ENCODE assay signal across 32 cellular contexts in the genomic region with DNA sequence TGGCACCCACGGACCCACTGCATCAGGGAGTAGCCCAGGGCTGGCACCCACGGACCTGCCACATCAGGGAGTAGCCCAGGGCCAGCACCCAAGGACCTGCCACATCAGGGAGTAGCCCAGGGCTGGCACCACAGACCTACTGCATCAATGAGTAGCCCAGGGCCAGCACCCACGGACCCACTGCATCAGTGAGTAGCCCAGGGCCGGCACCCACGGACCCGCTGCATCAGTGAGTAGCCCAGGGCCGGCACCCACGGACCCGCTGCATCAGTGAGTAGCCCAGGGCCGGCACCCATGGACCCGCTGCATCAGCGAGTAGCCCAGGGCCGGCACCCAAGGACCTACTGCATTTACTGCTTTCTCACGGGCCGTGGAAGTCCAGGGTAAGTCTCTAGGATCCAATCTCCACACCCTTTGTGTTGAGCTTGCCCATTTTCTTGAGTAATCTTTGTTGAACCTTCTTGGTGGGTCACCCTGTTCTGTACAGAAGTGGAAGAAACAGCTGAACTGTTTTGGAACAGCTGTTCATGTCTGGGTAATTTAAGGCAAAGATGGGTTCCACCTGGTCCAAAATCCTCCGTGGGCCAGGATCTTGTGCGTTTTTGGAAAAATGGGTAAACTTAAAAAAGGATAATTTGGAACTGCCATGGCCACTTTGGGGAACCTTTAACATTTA.
DNase-seq lines count a peak whose midpoint lies in the region; ATAC-seq and TF ChIP-seq lines count a peak whose summit lies in the region.
"Had no signal": no experiment of that assay in that cellular context is flagged by ENCODE, and none has a peak within 500 bp of the region (broad histone marks: within the 10 kb centered on the region; RNA-seq: fewer than 3 reads in every experiment).

No MANE protein-coding gene starts in this region.

- CTCF ChIA-PET in activated CD8-positive, alpha-beta memory T cell treated with anti-CD3 and anti-CD28 coated beads, Interleukin-2, amount 10 ng/mL, durations not matched to agents 7 days and 5 days (lab: Charles Lee) = no interaction called here

- H3K4me3 Mint-ChIP-seq in activated CD8-positive, alpha-beta memory T cell treated with anti-CD3 and anti-CD28 coated beads, Interleukin-2, amount 10 ng/mL, durations not matched to agents 7 days and 5 days = no peak overlapping the region
- H3K4me3 Mint-ChIP-seq: activated CD8-positive, alpha-beta T cell treated with anti-CD3 and anti-CD28 coated beads, Interleukin-2, amount 10 ng/mL, durations not matched to agents 7 days and 5 days; activated naive CD8-positive, alpha-beta T cell treated with anti-CD3 and anti-CD28 coated beads, Interleukin-2, amount 10 ng/mL, durations not matched to agents 7 days and 5 days; mesothelial cell of epicardium; naive B cell; stimulated activated memory B cell treated with anti-CD40 and anti-IgM and Interleukin-4, amounts not matched to agents 10 μg/mL and 1 μg/mL and 100 μg/mL, for 72 hours had no signal

- no peak overlapping the region for H3K4me3 ChIP-seq in mucosa of descending colon
- H3K4me3 ChIP-seq in foreskin fibroblast (ENCODE audit: low read depth in 1 of 2, low read length in 2 of 2) = no peak overlapping the region
- no peak overlapping the region for H3K4me3 ChIP-seq in gastrocnemius medialis
- H3K4me3 ChIP-seq: ascending aorta, cardiac muscle cell, psoas muscle, uterus had no signal

- no peak overlapping the region for H3K27ac ChIP-seq in gastrocnemius medialis
- H3K27ac ChIP-seq: ascending aorta, cardiac muscle cell, neutrophil, psoas muscle had no signal

- no peaks in the 10 kb centered on the region for H3K9me3 Mint-ChIP-seq in activated CD8-positive, alpha-beta memory T cell treated with anti-CD3 and anti-CD28 coated beads, Interleukin-2, amount 10 ng/mL, durations not matched to agents 7 days and 5 days (ENCODE audit: low read depth)
- H3K9me3 Mint-ChIP-seq: stimulated activated memory B cell treated with anti-CD40 and anti-IgM and Interleukin-4, amounts not matched to agents 10 μg/mL and 1 μg/mL and 100 μg/mL, for 72 hours had no signal

- no peaks in the 10 kb centered on the region for H3K27me3 ChIP-seq in gastrocnemius medialis
- H3K27me3 ChIP-seq: ascending aorta, cardiac muscle cell, uterus had no signal

- TF ChIP-seq CTCF in mucosa of descending colon (IDR thresholded peaks at IDR 0.05) (no peak), foreskin fibroblast (IDR thresholded peaks at IDR 0.05; ENCODE audit: low read depth, low read length) (no peak), gastrocnemius medialis (IDR thresholded peaks at IDR 0.05 in 4 of 5, conservative IDR thresholded peaks at IDR 0.05 in 1 of 5) (no peak)

- intact Hi-C loops in left cardiac atrium (cut with DNase I) = no loop called here
- intact Hi-C loops in mucosa of descending colon (cut with DNase I, micrococcal nuclease) = no loop called here
- intact Hi-C loops in gastrocnemius medialis (cut with DNase I; ENCODE audit: low total_unique reads) = no loop called here

- DNase-seq in activated CD8-positive, alpha-beta memory T cell treated with anti-CD3 and anti-CD28 coated beads, Interleukin-2, amount 50 U/mL, for 48 hours = peak; percentile 38
- no peak for DNase-seq in activated CD8-positive, alpha-beta memory T cell treated with anti-CD3 and anti-CD28 coated beads, Interleukin-2, amount 10 ng/mL, durations not matched to agents 7 days and 5 days
- no peak for DNase-seq in left cardiac atrium
- no peak for DNase-seq in mucosa of descending colon
- DNase-seq in ureter (ENCODE audit: low spot score) = peak; percentile 30
- DNase-seq in foreskin fibroblast = no peak
- DNase-seq in 8988T = no peak
- DNase-seq in gastrocnemius medialis = no peak
- DNase-seq: activated CD4-positive, alpha-beta T cell treated with anti-CD3 and anti-CD28 coated beads for 1 hour; activated CD8-positive, alpha-beta T cell treated with anti-CD3 and anti-CD28 coated beads, Interleukin-2, amount 10 ng/mL, durations not matched to agents 7 days and 5 days; activated gamma-delta T cell treated with Interleukin-2 at 50 U/mL for 16 hours; activated naive CD8-positive, alpha-beta T cell treated with anti-CD3 and anti-CD28 coated beads, Interleukin-2, amount 10 ng/mL, durations not matched to agents 7 days and 5 days; activated T-cell treated with anti-CD3 and anti-CD28 coated beads, Interleukin-2, amount 50 U/mL, for 1 hour; Calu3; cortex of kidney; DMS79 treated with DMSO at 0.1 percent for 48 hours; GF-D8; hippocampal formation; naive B cell; NCI-H146; NCI-H226; psoas muscle; SIG-M5; substantia nigra; uterus had no signal

- no peaks in the 10 kb centered on the region for H3K36me3 ChIP-seq in mucosa of descending colon (ENCODE audit: low read depth)
- no peaks in the 10 kb centered on the region for H3K36me3 ChIP-seq in gastrocnemius medialis
- H3K36me3 ChIP-seq: ascending aorta, cardiac muscle cell, neutrophil, uterus had no signal

- no peak for ATAC-seq in activated CD8-positive, alpha-beta memory T cell treated with anti-CD3 and anti-CD28 coated beads, Interleukin-2, amount 10 ng/mL, durations not matched to agents 7 days and 5 days
- ATAC-seq in left cardiac atrium (peak; percentile 61 to 91), mucosa of descending colon (peak; percentile 27), gastrocnemius medialis (no peak)
- ATAC-seq: activated CD8-positive, alpha-beta T cell treated with anti-CD3 and anti-CD28 coated beads, Interleukin-2, amount 10 ng/mL, durations not matched to agents 7 days and 5 days; HepG2; Panc1; stimulated activated memory B cell treated with anti-CD40 and anti-IgM and Interleukin-4, amounts not matched to agents 10 μg/mL and 1 μg/mL and 100 μg/mL, for 72 hours had no signal

- in situ Hi-C loops in gastrocnemius medialis (cut with MboI; ENCODE audit: low sequenced_read_pairs in 4 of 4) = no loop called here

- H3K4me1 ChIP-seq in mucosa of descending colon (ENCODE audit: low read depth) = no peaks in the 10 kb centered on the region
- no peaks in the 10 kb centered on the region for H3K4me1 ChIP-seq in gastrocnemius medialis
- H3K4me1 ChIP-seq: psoas muscle had no signal

- H3K27me3 Mint-ChIP-seq in activated CD8-positive, alpha-beta memory T cell treated with anti-CD3 and anti-CD28 coated beads, Interleukin-2, amount 10 ng/mL, durations not matched to agents 7 days and 5 days = peaks cover 2% of the 10 kb centered on the region

- no peak overlapping the region for H3K27ac Mint-ChIP-seq in activated CD8-positive, alpha-beta memory T cell treated with anti-CD3 and anti-CD28 coated beads, Interleukin-2, amount 10 ng/mL, durations not matched to agents 7 days and 5 days
- H3K27ac Mint-ChIP-seq: activated CD8-positive, alpha-beta T cell treated with anti-CD3 and anti-CD28 coated beads, Interleukin-2, amount 10 ng/mL, durations not matched to agents 7 days and 5 days; activated naive CD8-positive, alpha-beta T cell treated with anti-CD3 and anti-CD28 coated beads, Interleukin-2, amount 10 ng/mL, durations not matched to agents 7 days and 5 days; mesothelial cell of epicardium; naive B cell; stimulated activated memory B cell treated with anti-CD40 and anti-IgM and Interleukin-4, amounts not matched to agents 10 μg/mL and 1 μg/mL and 100 μg/mL, for 72 hours had no signal

- H3K36me3 Mint-ChIP-seq in activated CD8-positive, alpha-beta memory T cell treated with anti-CD3 and anti-CD28 coated beads, Interleukin-2, amount 10 ng/mL, durations not matched to agents 7 days and 5 days = no peaks in the 10 kb centered on the region
- H3K36me3 Mint-ChIP-seq: activated naive CD8-positive, alpha-beta T cell treated with anti-CD3 and anti-CD28 coated beads, Interleukin-2, amount 10 ng/mL, durations not matched to agents 7 days and 5 days; mesothelial cell of epicardium; naive B cell; stimulated activated memory B cell treated with anti-CD40 and anti-IgM and Interleukin-4, amounts not matched to agents 10 μg/mL and 1 μg/mL and 100 μg/mL, for 72 hours had no signal

- H3K4me1 Mint-ChIP-seq in activated CD8-positive, alpha-beta memory T cell treated with anti-CD3 and anti-CD28 coated beads, Interleukin-2, amount 10 ng/mL, durations not matched to agents 7 days and 5 days = peaks cover 7% of the 10 kb centered on the region
- H3K4me1 Mint-ChIP-seq: activated naive CD8-positive, alpha-beta T cell treated with anti-CD3 and anti-CD28 coated beads, Interleukin-2, amount 10 ng/mL, durations not matched to agents 7 days and 5 days; naive B cell; stimulated activated memory B cell treated with anti-CD40 and anti-IgM and Interleukin-4, amounts not matched to agents 10 μg/mL and 1 μg/mL and 100 μg/mL, for 72 hours had no signal

- no peak for TF ChIP-seq POLR2A in gastrocnemius medialis (IDR thresholded peaks at IDR 0.05)

- H3K9me3 ChIP-seq in mucosa of descending colon = no peaks in the 10 kb centered on the region
- no peaks in the 10 kb centered on the region for H3K9me3 ChIP-seq in gastrocnemius medialis
- H3K9me3 ChIP-seq: ascending aorta, neutrophil, psoas muscle, uterus had no signal

Comparison
In these comparisons a context has a peak if more than half of its experiments do, and no peak if none do; other contexts are left out.
1. DNase-seq: peak in activated CD8-positive, alpha-beta memory T cell treated with anti-CD3 and anti-CD28 coated beads, Interleukin-2, amount 50 U/mL, for 48 hours (single experiment) and ureter (single experiment); none in activated CD8-positive, alpha-beta memory T cell treated with anti-CD3 and anti-CD28 coated beads, Interleukin-2, amount 10 ng/mL, durations not matched to agents 7 days and 5 days (single experiment), left cardiac atrium (single experiment), mucosa of descending colon (0 of 3), foreskin fibroblast (0 of 2), 8988T (single experiment) and gastrocnemius medialis (0 of 2).
2. ATAC-seq: peak in left cardiac atrium (2 of 2) and mucosa of descending colon (single experiment); none in activated CD8-positive, alpha-beta memory T cell treated with anti-CD3 and anti-CD28 coated beads, Interleukin-2, amount 10 ng/mL, durations not matched to agents 7 days and 5 days (single experiment) and gastrocnemius medialis (0 of 2).